ENCODE assay signal across 13 cellular contexts in genomic region chr10:110527731-110528171, GRCh38. TPM values are rescaled to one million over a fixed set of nuclear protein-coding genes. Genes with fewer than 3 reads are reported as not detected.
A peak's percentile ranks its signal among the peaks of the same experiment; 100 is the strongest.
DNase-seq lines count a peak whose midpoint lies in the region; ATAC-seq and TF ChIP-seq lines count a peak whose summit lies in the region.
"Had no signal": no experiment of that assay in that cellular context is flagged by ENCODE, and none has a peak within 500 bp of the region (broad histone marks: within the 10 kb centered on the region; RNA-seq: fewer than 3 reads in every experiment).

No MANE protein-coding gene starts in this region.

- peaks cover 45% of the 10 kb centered on the region for H3K4me1 Mint-ChIP-seq in activated CD8-positive, alpha-beta T cell treated with anti-CD3 and anti-CD28 coated beads, Interleukin-2, amount 10 ng/mL, durations not matched to agents 7 days and 5 days (ENCODE audit: low read depth)
- peaks cover 21% of the 10 kb centered on the region for H3K4me1 Mint-ChIP-seq in CD4-positive, alpha-beta T cell (ENCODE audit: low read depth)

- intact Hi-C loops in A673 (cut with micrococcal nuclease; ENCODE audit: unreplicated experiment) = loop anchor here (2.0 kb wide), 1 partner anchor 27 kb away; no protein-coding TSS in a partner anchor
- intact Hi-C loops in CD4-positive, alpha-beta T cell (cut with DNase I, micrococcal nuclease) = no loop called here

- DNase-seq in A673 (ENCODE audit: low spot score) (no peak), GM03348 (ENCODE audit: low spot score) (peak; percentile 56), fibroblast of villous mesenchyme (ENCODE audit: low read depth) (peak; percentile 42), NCI-H1092 treated with DMSO at 0.1 percent for 48 hours (lab: John Stamatoyannopoulos, UW) (no peak), DMS53 (lab: John Stamatoyannopoulos, UW) (no peak)
- DNase-seq in activated CD8-positive, alpha-beta T cell treated with anti-CD3 and anti-CD28 coated beads, Interleukin-2, amount 10 ng/mL, durations not matched to agents 7 days and 5 days = no peak
- no peak for DNase-seq in CD4-positive, alpha-beta T cell
- DNase-seq: activated CD4-positive, alpha-beta T cell treated with anti-CD3 and anti-CD28 coated beads, Interleukin-2, amount 50 U/mL, for 1 hour; GF-D8; NCI-H2081; NK-92 treated with Interleukin-12 subunit alpha and Interleukin-12 subunit beta, amount 100 ng/mL, for 24 hours had no signal

- H3K27me3 ChIP-seq in A673 (replicated peaks; ENCODE audit: insufficient read depth, low read depth, low read length, poor library complexity) = no peaks in the 10 kb centered on the region
- no peaks in the 10 kb centered on the region for H3K27me3 ChIP-seq in CD4-positive, alpha-beta T cell (ENCODE audit: control insufficient read depth, insufficient read depth, low read length)

- H3K27ac Mint-ChIP-seq in activated CD8-positive, alpha-beta T cell treated with anti-CD3 and anti-CD28 coated beads, Interleukin-2, amount 10 ng/mL, durations not matched to agents 7 days and 5 days = peak overlapping the region; percentile 1
- no peak overlapping the region for H3K27ac Mint-ChIP-seq in CD4-positive, alpha-beta T cell

- no peaks in the 10 kb centered on the region for H3K27me3 Mint-ChIP-seq in activated CD8-positive, alpha-beta T cell treated with anti-CD3 and anti-CD28 coated beads, Interleukin-2, amount 10 ng/mL, durations not matched to agents 7 days and 5 days (ENCODE audit: low read depth)
- H3K27me3 Mint-ChIP-seq in CD4-positive, alpha-beta T cell = no peaks in the 10 kb centered on the region

- H3K9me3 ChIP-seq in A673 (ENCODE audit: low read depth, low read length, poor library complexity, severe bottlenecking) = no peaks in the 10 kb centered on the region
- H3K9me3 ChIP-seq in CD4-positive, alpha-beta T cell (ENCODE audit: control insufficient read depth, low read length) = no peaks in the 10 kb centered on the region

- TF ChIP-seq CTCF in A673 (conservative IDR thresholded peaks at IDR 0.05; ENCODE audit: low read depth, low read length) (no peak), fibroblast of villous mesenchyme (IDR thresholded peaks at IDR 0.05; ENCODE audit: insufficient read depth, low read depth, low read length) (no peak)
- no peak for TF ChIP-seq CTCF in CD4-positive, alpha-beta T cell (IDR thresholded peaks at IDR 0.05)

- peaks cover 58% of the 10 kb centered on the region for H3K4me1 ChIP-seq in A673 (ENCODE audit: insufficient read depth, low read length, poor library complexity, severe bottlenecking)

- H3K36me3 Mint-ChIP-seq in activated CD8-positive, alpha-beta T cell treated with anti-CD3 and anti-CD28 coated beads, Interleukin-2, amount 10 ng/mL, durations not matched to agents 7 days and 5 days (ENCODE audit: low read depth) = peaks cover 9% of the 10 kb centered on the region
- no peaks in the 10 kb centered on the region for H3K36me3 Mint-ChIP-seq in CD4-positive, alpha-beta T cell (ENCODE audit: low read depth)

- H3K36me3 ChIP-seq in A673 (ENCODE audit: insufficient read depth, low read length, poor library complexity, severe bottlenecking) = no peaks in the 10 kb centered on the region

- no peak overlapping the region for H3K4me3 ChIP-seq in A673 (ENCODE audit: low read depth, low read length, poor library complexity, severe bottlenecking)
- H3K4me3 ChIP-seq in fibroblast of villous mesenchyme (ENCODE audit: low read depth, low read length) = no peak overlapping the region

- no peaks in the 10 kb centered on the region for H3K9me3 Mint-ChIP-seq in activated CD8-positive, alpha-beta T cell treated with anti-CD3 and anti-CD28 coated beads, Interleukin-2, amount 10 ng/mL, durations not matched to agents 7 days and 5 days (ENCODE audit: insufficient read depth)
- no peaks in the 10 kb centered on the region for H3K9me3 Mint-ChIP-seq in CD4-positive, alpha-beta T cell

- ATAC-seq in activated CD8-positive, alpha-beta T cell treated with anti-CD3 and anti-CD28 coated beads, Interleukin-2, amount 10 ng/mL, durations not matched to agents 7 days and 5 days = no peak
- no peak for ATAC-seq in CD4-positive, alpha-beta T cell (ENCODE audit: poor library complexity)
- ATAC-seq in GM18867 (IDR thresholded peaks at IDR 0.05; ENCODE audit: unreplicated experiment) = no peak

- POLR2A ChIA-PET in A673 (lab: Charles Lee; ENCODE audit: low non-redundant PET) = no interaction called here
- POLR2A ChIA-PET in activated CD8-positive, alpha-beta T cell treated with anti-CD3 and anti-CD28 coated beads, Interleukin-2, amount 10 ng/mL, durations not matched to agents 7 days and 5 days (lab: Charles Lee) = interaction anchor here (0.6 to 1.1 kb wide), 2 partner anchors 15 to 24 kb away, joined by 3 read pairs; no protein-coding TSS in a partner anchor
- POLR2A ChIA-PET in CD4-positive, alpha-beta T cell (lab: Charles Lee) = no interaction called here

- H3K27ac ChIP-seq in A673 (ENCODE audit: low read depth, low read length, poor library complexity, severe bottlenecking) = peak overlapping the region; percentile 63
- no peak overlapping the region for H3K27ac ChIP-seq in CD4-positive, alpha-beta T cell (ENCODE audit: low read depth, low read length)
- H3K27ac ChIP-seq: C4-2B had no signal

- H3K4me3 Mint-ChIP-seq in activated CD8-positive, alpha-beta T cell treated with anti-CD3 and anti-CD28 coated beads, Interleukin-2, amount 10 ng/mL, durations not matched to agents 7 days and 5 days = no peak overlapping the region
- H3K4me3 Mint-ChIP-seq in CD4-positive, alpha-beta T cell = no peak overlapping the region

- BruUV-seq in A673 (replicated peaks; lab: Mats Ljungman, UMichigan) = no TSS peak

- CTCF ChIA-PET in A673 (lab: Charles Lee) = no interaction called here
- CTCF ChIA-PET in activated CD8-positive, alpha-beta T cell treated with anti-CD3 and anti-CD28 coated beads, Interleukin-2, amount 10 ng/mL, durations not matched to agents 7 days and 5 days (lab: Charles Lee) = interaction anchor here (1.5 kb wide), 1 partner anchor 19 kb away, joined by 5 read pairs; no protein-coding TSS in a partner anchor
- CTCF ChIA-PET in CD4-positive, alpha-beta T cell (lab: Charles Lee) = no interaction called here

RNA-seq across cellular contexts. Expression of gene DUSP5, which starts 30.0 kb away (rescaled TPM):
- total RNA-seq in A673 (2021) (23.2 and 29.3 TPM in 2 replicates), fibroblast of villous mesenchyme (10.0 and 42.3 TPM in 2 replicates)
- 10 to 100 TPM; 26.8 to 27.8 TPM for total RNA-seq in activated CD8-positive, alpha-beta T cell treated with anti-CD3 and anti-CD28 coated beads, Interleukin-2, amount 10 ng/mL, durations not matched to agents 7 days and 5 days
- total RNA-seq in CD4-positive, alpha-beta T cell = 10 to 100 TPM; 64.3 to 66.2 TPM

RNA-seq across cellular contexts. Expression of gene SMC3, which starts 39.7 kb away (rescaled TPM):
- total RNA-seq in A673 (2021) (107 TPM in 2 replicates), fibroblast of villous mesenchyme (19.3 and 23.3 TPM in 2 replicates)
- total RNA-seq in activated CD8-positive, alpha-beta T cell treated with anti-CD3 and anti-CD28 coated beads, Interleukin-2, amount 10 ng/mL, durations not matched to agents 7 days and 5 days = 10 to 100 TPM; 75.6 to 82.2 TPM
- total RNA-seq in CD4-positive, alpha-beta T cell = 10 to 100 TPM; 46.8 to 48.0 TPM

Comparison
In these comparisons a context has a peak if more than half of its experiments do, and no peak if none do; other contexts are left out.
1. DNase-seq: peak in GM03348 (single experiment) and fibroblast of villous mesenchyme (single experiment); none in A673 (single experiment), activated CD8-positive, alpha-beta T cell treated with anti-CD3 and anti-CD28 coated beads, Interleukin-2, amount 10 ng/mL, durations not matched to agents 7 days and 5 days (single experiment), CD4-positive, alpha-beta T cell (0 of 10), NCI-H1092 treated with DMSO at 0.1 percent for 48 hours (single experiment) and DMS53 (single experiment).